ENCODE assay signal across 1 cellular context in the genomic region with DNA sequence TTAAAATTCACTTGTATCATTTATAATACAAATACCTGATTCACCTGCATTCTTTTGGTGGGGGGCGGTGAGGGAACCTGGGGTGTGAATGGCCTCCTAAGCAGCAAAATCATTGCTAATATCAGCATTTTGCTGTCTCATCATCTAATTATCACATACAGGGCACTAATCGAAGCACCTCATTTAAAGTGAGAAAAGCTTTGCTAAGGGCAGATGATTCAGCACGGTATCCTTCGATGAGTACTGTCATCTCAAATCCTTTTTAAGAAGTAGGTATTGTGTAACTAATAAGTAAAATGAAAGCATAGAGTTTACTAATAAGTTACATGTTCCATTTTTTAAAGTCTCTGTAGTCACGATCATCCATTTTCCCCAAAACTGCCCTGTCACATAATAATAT.
A peak's percentile ranks its signal among the peaks of the same experiment; 100 is the strongest.
TF ChIP-seq lines count a peak whose summit lies in the region.

No MANE protein-coding gene starts in this region.

TF ChIP-seq in IMR-90, 13 proteins besides CTCF, POLR2A, EP300 and RAD21:
- TF ChIP-seq MXI1 (IDR thresholded peaks at IDR 0.05; ENCODE audit: borderline replicate concordance, low read depth, low read length) (no peak), CEBPB (IDR thresholded peaks at IDR 0.05; ENCODE audit: low read depth, low read length) (peak; percentile 40), MAFK (IDR thresholded peaks at IDR 0.05; ENCODE audit: low read depth, low read length) (0 out of 2 replicates have a peak, but pooled peaks have one; percentile 3), SMC3 (IDR thresholded peaks at IDR 0.05; ENCODE audit: low read depth, low read length) (no peak), RCOR1 (IDR thresholded peaks at IDR 0.05; ENCODE audit: insufficient replicate concordance, low read length) (no peak)
